14 cellular contexts compared by ENCODE assay signal in genomic region chr17:38892083-38892482, GRCh38. TPM values are rescaled to one million over a fixed set of nuclear protein-coding genes. Genes with fewer than 3 reads are reported as not detected.
DNase-seq lines count a peak whose midpoint lies in the region; ATAC-seq and TF ChIP-seq lines count a peak whose summit lies in the region.
"Had no signal": no experiment of that assay in that cellular context is flagged by ENCODE, and none has a peak within 500 bp of the region (broad histone marks: within the 10 kb centered on the region; RNA-seq: fewer than 3 reads in every experiment).

No MANE protein-coding gene starts in this region.

- peaks cover 80% of the 10 kb centered on the region for H3K4me1 Mint-ChIP-seq in activated T-cell treated with anti-CD3 and anti-CD28 coated beads, Interleukin-2, amount 50 U/mL, for 4 hours (ENCODE audit: low read depth)
- H3K4me1 Mint-ChIP-seq in central memory CD8-positive, alpha-beta T cell: peaks cover 80% of the 10 kb centered on the region

- H3K27ac ChIP-seq in OCI-LY3 (ENCODE audit: low read length): peak overlapping the region; percentile 88
- peak overlapping the region in 7 of 8 donors; percentile 25 to 87 (median 74) for H3K27ac ChIP-seq in spleen
- no peak overlapping the region for H3K27ac ChIP-seq in MM.1S (ENCODE audit: low read length)
- H3K27ac ChIP-seq: SK-N-MC had no signal

- no peaks in the 10 kb centered on the region for H3K79me2 ChIP-seq in OCI-LY3 (ENCODE audit: low read length)
- H3K79me2 ChIP-seq in MM.1S (ENCODE audit: low read length): peaks cover 41% of the 10 kb centered on the region

- TF ChIP-seq POLR2A in spleen (IDR thresholded peaks at IDR 0.05): no peak

- H3K9me3 ChIP-seq in OCI-LY3 (ENCODE audit: insufficient read depth, low read length) (no peaks in the 10 kb centered on the region), spleen (no peaks in the 10 kb centered on the region), MM.1S (replicated peaks; ENCODE audit: insufficient read depth, low read length) (no peaks in the 10 kb centered on the region)
- H3K9me3 ChIP-seq: upper lobe of left lung had no signal

- H3F3A ChIP-seq in MM.1S (ENCODE audit: insufficient read depth, low read length): no peaks in the 10 kb centered on the region

- no peaks in the 10 kb centered on the region for H3K9me3 Mint-ChIP-seq in activated T-cell treated with anti-CD3 and anti-CD28 coated beads, Interleukin-2, amount 50 U/mL, for 4 hours
- no peaks in the 10 kb centered on the region for H3K9me3 Mint-ChIP-seq in central memory CD8-positive, alpha-beta T cell
- H3K9me3 Mint-ChIP-seq: nephron had no signal

- H3K4me3 ChIP-seq in OCI-LY3 (ENCODE audit: low read length) (peak overlapping the region; percentile 23), spleen (no peak overlapping the region), MM.1S (ENCODE audit: low read length) (no peak overlapping the region)
- H3K4me3 ChIP-seq: SK-N-MC, upper lobe of left lung had no signal

- no peak overlapping the region for H3K4me3 Mint-ChIP-seq in activated T-cell treated with anti-CD3 and anti-CD28 coated beads, Interleukin-2, amount 50 U/mL, for 4 hours
- H3K4me3 Mint-ChIP-seq in central memory CD8-positive, alpha-beta T cell: peak overlapping the region; percentile 73
- H3K4me3 Mint-ChIP-seq: nephron had no signal

- WGBS in spleen, 5 donors: 54 to 82% (median 74%) methylated on average over 4 of the region's 4 CpGs

- no peak for DNase-seq in activated T-cell treated with anti-CD3 and anti-CD28 coated beads, Interleukin-2, amount 50 U/mL, for 4 hours
- DNase-seq in activated T-cell treated with anti-CD3 and anti-CD28 coated beads, Interleukin-2, amount 50 U/mL, for 48 hours: no peak
- DNase-seq in central memory CD8-positive, alpha-beta T cell (ENCODE audit: low spot score in 2 of 2): no peak
- DNase-seq in spleen (peak; percentile 75), MM.1S (no peak), mucosa of gallbladder (ENCODE audit: low spot score) (no peak)
- DNase-seq: left ventricle myocardium superior; NCI-H1694 treated with DMSO at 0.1 percent for 48 hours; stimulated activated CD4-positive, alpha-beta T cell treated with anti-CD3 and anti-CD28 coated beads, Interleukin-2, amount 100 ng/mL, for 24 hours; upper lobe of left lung had no signal

- intact Hi-C loops in spleen (cut with DNase I; ENCODE audit: low total_unique reads): no loop called here

- peak; percentile 36 to 43 for ATAC-seq in activated T-cell treated with anti-CD3 and anti-CD28 coated beads, Interleukin-2, amount 50 U/mL, for 4 hours
- no peak for ATAC-seq in central memory CD8-positive, alpha-beta T cell (replicated peaks; ENCODE audit: extremely low read depth, poor library complexity, severe bottlenecking)
- no peak for ATAC-seq in HG03571 (IDR thresholded peaks at IDR 0.05; ENCODE audit: unreplicated experiment)
- ATAC-seq: left ventricle myocardium superior had no signal

- peaks cover 32% of the 10 kb centered on the region for H3K36me3 ChIP-seq in OCI-LY3 (replicated peaks; ENCODE audit: low read depth, low read length)
- peaks cover 0 to 100% (median 52%) of the 10 kb centered on the region in 6 donors for H3K36me3 ChIP-seq in spleen
- no peaks in the 10 kb centered on the region for H3K36me3 ChIP-seq in MM.1S (replicated peaks; ENCODE audit: insufficient read depth, low read length)

- peak overlapping the region; percentile 90 for H3K27ac Mint-ChIP-seq in central memory CD8-positive, alpha-beta T cell (ENCODE audit: low read depth)
- H3K27ac Mint-ChIP-seq: nephron had no signal

- no peaks in the 10 kb centered on the region for H3K27me3 Mint-ChIP-seq in activated T-cell treated with anti-CD3 and anti-CD28 coated beads, Interleukin-2, amount 50 U/mL, for 4 hours (ENCODE audit: low read depth)
- no peaks in the 10 kb centered on the region for H3K27me3 Mint-ChIP-seq in central memory CD8-positive, alpha-beta T cell

- peaks cover 31% of the 10 kb centered on the region for H3K4me1 ChIP-seq in OCI-LY3 (ENCODE audit: low read length)
- H3K4me1 ChIP-seq in spleen: peaks cover 53 to 100% (median 89%) of the 10 kb centered on the region in 6 donors
- peaks cover 8% of the 10 kb centered on the region for H3K4me1 ChIP-seq in MM.1S (ENCODE audit: low read length)

- TF ChIP-seq CTCF in OCI-LY3 (IDR thresholded peaks at IDR 0.05; ENCODE audit: low read depth, low read length): no peak
- TF ChIP-seq CTCF in spleen (IDR thresholded peaks at IDR 0.05 in 8 of 11, conservative IDR thresholded peaks at IDR 0.05 in 3 of 11): no peak
- no peak for TF ChIP-seq CTCF in MM.1S (IDR thresholded peaks at IDR 0.05; ENCODE audit: low read length)

- no peaks in the 10 kb centered on the region for H3K27me3 ChIP-seq in OCI-LY3 (ENCODE audit: low read depth, low read length)
- no peaks in the 10 kb centered on the region for H3K27me3 ChIP-seq in spleen (replicated peaks in 1 of 7)
- H3K27me3 ChIP-seq in MM.1S (replicated peaks; ENCODE audit: insufficient read depth, low read length): no peaks in the 10 kb centered on the region
- H3K27me3 ChIP-seq: upper lobe of left lung had no signal

- peaks cover 15% of the 10 kb centered on the region for H3K36me3 Mint-ChIP-seq in activated T-cell treated with anti-CD3 and anti-CD28 coated beads, Interleukin-2, amount 50 U/mL, for 4 hours (ENCODE audit: insufficient read depth)
- peaks cover 52% of the 10 kb centered on the region for H3K36me3 Mint-ChIP-seq in central memory CD8-positive, alpha-beta T cell (ENCODE audit: insufficient read depth)

- H3K9ac ChIP-seq in OCI-LY3 (ENCODE audit: low read length): peak overlapping the region; percentile 41; the same call in 1 of the 2 replicates
- H3K9ac ChIP-seq in MM.1S (ENCODE audit: low read length): no peak overlapping the region

- H3K4me2 ChIP-seq in OCI-LY3 (ENCODE audit: low read length) (peak overlapping the region; percentile 53), MM.1S (ENCODE audit: low read depth, low read length) (no peak overlapping the region)

- no peaks in the 10 kb centered on the region for H3K9me2 ChIP-seq in MM.1S (replicated peaks; ENCODE audit: insufficient read depth, low read length)

- no peak overlapping the region for H2AFZ ChIP-seq in OCI-LY3 (ENCODE audit: low read depth, low read length)
- H2AFZ ChIP-seq in MM.1S (ENCODE audit: low read length): no peak overlapping the region

- H4K20me1 ChIP-seq in OCI-LY3 (ENCODE audit: insufficient read depth, low read length): peaks cover 16% of the 10 kb centered on the region; the same call in 1 of the 2 replicates
- 0 out of 2 replicates have a peak, but pooled peaks cover 3% of the 10 kb centered on the region for H4K20me1 ChIP-seq in MM.1S (ENCODE audit: insufficient read depth, low read length)

RNA-seq across cellular contexts. Expression of gene LASP1, which starts 22.2 kb away (rescaled TPM):
- total RNA-seq in activated T-cell treated with anti-CD3 and anti-CD28 coated beads, Interleukin-2, amount 50 U/mL, for 4 hours: 100 to 1,000 TPM in 1 of 3 donors, 10 to 100 TPM in 2; 74.7 to 109 (median 88.2) TPM
- 100 to 1,000 TPM; 117 to 196 (median 154) TPM for total RNA-seq in spleen
- polyA plus RNA-seq in spleen: 10 to 100 TPM; 38.8 to 84.3 (median 45.6) TPM
- total RNA-seq in mucosa of gallbladder: 247 TPM

RNA-seq across cellular contexts. Expression of gene RPL23, which starts 38.6 kb away (rescaled TPM):
- 1,000 to 10,000 TPM; 2,350 to 2,556 (median 2,362) TPM for total RNA-seq in activated T-cell treated with anti-CD3 and anti-CD28 coated beads, Interleukin-2, amount 50 U/mL, for 4 hours
- total RNA-seq in spleen (1,000 to 10,000 TPM; 1,006 to 1,826 (median 1,444) TPM), mucosa of gallbladder (984 TPM)
- polyA plus RNA-seq in spleen: 1,000 to 10,000 TPM; 5,045 to 6,883 (median 6,622) TPM

Comparison
In these comparisons a context has a peak if more than half of its experiments do, and no peak if none do; other contexts are left out.
1. ATAC-seq: peak in activated T-cell treated with anti-CD3 and anti-CD28 coated beads, Interleukin-2, amount 50 U/mL, for 4 hours (2 of 2); none in central memory CD8-positive, alpha-beta T cell (single experiment) and HG03571 (single experiment).